ENCODE assay signal across 9 cellular contexts in the genomic region with DNA sequence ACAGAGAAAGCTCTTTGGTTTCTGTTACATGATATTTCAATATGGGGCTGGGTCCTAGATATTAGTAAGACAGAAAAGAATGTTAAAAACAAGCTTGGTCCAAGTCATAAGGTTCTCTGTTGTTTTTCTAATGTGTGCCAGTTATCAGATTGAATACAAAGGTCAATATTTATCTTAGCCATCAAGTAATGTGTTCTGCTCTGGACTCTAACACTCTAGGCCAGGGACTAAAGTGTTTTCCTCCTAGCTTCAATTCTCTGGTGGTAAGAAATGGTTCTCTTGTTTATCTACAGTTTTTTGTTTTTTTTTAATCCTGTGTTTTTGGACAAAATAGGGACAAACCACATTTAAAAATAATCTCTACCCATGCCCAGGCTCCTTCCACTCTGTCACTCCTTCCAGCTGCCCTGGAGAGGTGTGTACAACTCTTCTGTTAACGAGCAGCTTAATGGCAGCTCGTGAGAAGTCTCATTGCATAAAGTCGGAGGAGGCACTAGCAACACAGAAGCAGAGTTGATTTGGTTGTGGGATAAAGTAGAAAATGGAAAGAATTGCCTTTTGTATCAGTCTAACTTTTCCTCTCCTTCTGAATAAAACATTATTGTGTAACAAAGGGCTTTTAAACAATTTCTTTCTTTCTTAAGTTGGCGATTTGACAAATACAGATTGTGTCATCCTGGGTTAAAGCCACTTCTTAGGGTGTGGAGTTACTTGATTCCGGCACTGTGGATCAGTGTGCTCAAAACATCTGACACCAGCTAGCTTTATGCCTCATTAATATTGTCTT. TPM values are rescaled to one million over a fixed set of nuclear protein-coding genes. Genes with fewer than 3 reads are reported as not detected.
DNase-seq lines count a peak whose midpoint lies in the region; ATAC-seq and TF ChIP-seq lines count a peak whose summit lies in the region.
"Had no signal": no experiment of that assay in that cellular context is flagged by ENCODE, and none has a peak within 500 bp of the region (broad histone marks: within the 10 kb centered on the region; RNA-seq: fewer than 3 reads in every experiment).

No MANE protein-coding gene starts in this region.

- no peaks in the 10 kb centered on the region for H3K9me3 ChIP-seq in CD4-positive, alpha-beta T cell (ENCODE audit: control insufficient read depth, low read length)
- H3K9me3 ChIP-seq: prostate gland had no signal

- H3K4me1 Mint-ChIP-seq in CD4-positive, alpha-beta T cell (ENCODE audit: low read depth): no peaks in the 10 kb centered on the region

- intact Hi-C loops in CD4-positive, alpha-beta T cell (cut with DNase I, micrococcal nuclease): no loop called here

- CTCF ChIA-PET in CD4-positive, alpha-beta T cell (lab: Charles Lee): no interaction called here

- POLR2A ChIA-PET in CD4-positive, alpha-beta T cell (lab: Charles Lee): no interaction called here

- H3K27me3 ChIP-seq in CD4-positive, alpha-beta T cell (ENCODE audit: control insufficient read depth, insufficient read depth, low read length): no peaks in the 10 kb centered on the region

- H3K9me3 Mint-ChIP-seq in CD4-positive, alpha-beta T cell: no peaks in the 10 kb centered on the region

- TF ChIP-seq CTCF in 22Rv1 (IDR thresholded peaks at IDR 0.05): no peak
- TF ChIP-seq CTCF in CD4-positive, alpha-beta T cell (IDR thresholded peaks at IDR 0.05): no peak

- H3K27ac ChIP-seq in 22Rv1: peak overlapping the region; percentile 56
- H3K27ac ChIP-seq in CD4-positive, alpha-beta T cell (ENCODE audit: low read depth, low read length): no peak overlapping the region
- H3K27ac ChIP-seq: prostate gland had no signal

- no peaks in the 10 kb centered on the region for H3K27me3 Mint-ChIP-seq in CD4-positive, alpha-beta T cell

- no peak overlapping the region for H3K27ac Mint-ChIP-seq in CD4-positive, alpha-beta T cell

- DNase-seq in NCI-H1436 treated with DMSO at 0.1 percent for 48 hours (lab: John Stamatoyannopoulos, UW) (peak; percentile 26), dedifferentiated amniotic fluid mesenchymal stem cell (ENCODE audit: extremely low spot score) (peak; percentile 73), midbrain (lab: John Stamatoyannopoulos, UW) (peak; percentile 77), occipital lobe (lab: John Stamatoyannopoulos, UW) (no peak)
- no peak for DNase-seq in CD4-positive, alpha-beta T cell

- no peaks in the 10 kb centered on the region for H3K36me3 Mint-ChIP-seq in CD4-positive, alpha-beta T cell (ENCODE audit: low read depth)

- ATAC-seq in GM21576 (IDR thresholded peaks at IDR 0.05; ENCODE audit: unreplicated experiment): no peak
- ATAC-seq in CD4-positive, alpha-beta T cell (ENCODE audit: poor library complexity): no peak
- no peak for ATAC-seq in GM21360 (IDR thresholded peaks at IDR 0.05; ENCODE audit: unreplicated experiment)

- H3K4me3 Mint-ChIP-seq in CD4-positive, alpha-beta T cell: no peak overlapping the region

RNA-seq across cellular contexts. Expression of a gene that starts 8.0 kb away (rescaled TPM):
- total RNA-seq in occipital lobe: 82.2 TPM
- 10 to 100 TPM in 1 of 2 experiments, 1 to 10 TPM in 1; 8.7 to 10.2 TPM for total RNA-seq in CD4-positive, alpha-beta T cell

Comparison
In these comparisons a context has a peak if more than half of its experiments do, and no peak if none do; other contexts are left out.
1. DNase-seq: peak in NCI-H1436 treated with DMSO at 0.1 percent for 48 hours (single experiment), dedifferentiated amniotic fluid mesenchymal stem cell (single experiment) and midbrain (single experiment); none in occipital lobe (single experiment) and CD4-positive, alpha-beta T cell (0 of 10).